1 cellular context compared by ENCODE assay signal in genomic region chr15:48800245-48800644, GRCh38.
TF ChIP-seq lines count a peak whose summit lies in the region.

No MANE protein-coding gene starts in this region.

TF ChIP-seq in K562, 482 proteins besides CTCF, POLR2A, EP300 and RAD21 (continued from another document):
- TF ChIP-seq USF1 (CRISPR knock-in tag; IDR thresholded peaks at IDR 0.05), result no peak
- TF ChIP-seq ZNF431 (CRISPR knock-in tag; IDR thresholded peaks at IDR 0.05), result no peak
- TF ChIP-seq MCM3 (IDR thresholded peaks at IDR 0.05), result no peak
- TF ChIP-seq RBM14 (IDR thresholded peaks at IDR 0.05; ENCODE audit: borderline replicate concordance, insufficient read depth, low read depth, low read length), result no peak
- no peak for TF ChIP-seq ZC3H8 (IDR thresholded peaks at IDR 0.05)
- TF ChIP-seq XRCC4 (IDR thresholded peaks at IDR 0.05; ENCODE audit: extremely low read depth, insufficient read depth, insufficient read length), result no peak
- TF ChIP-seq, protein P1, sequence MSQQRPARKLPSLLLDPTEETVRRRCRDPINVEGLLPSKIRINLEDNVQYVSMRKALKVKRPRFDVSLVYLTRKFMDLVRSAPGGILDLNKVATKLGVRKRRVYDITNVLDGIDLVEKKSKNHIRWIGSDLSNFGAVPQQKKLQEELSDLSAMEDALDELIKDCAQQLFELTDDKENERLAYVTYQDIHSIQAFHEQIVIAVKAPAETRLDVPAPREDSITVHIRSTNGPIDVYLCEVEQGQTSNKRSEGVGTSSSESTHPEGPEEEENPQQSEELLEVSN (IDR thresholded peaks at IDR 0.05; ENCODE audit: borderline replicate concordance in 1 of 2, extremely low read depth in 1 of 2, insufficient read depth in 1 of 2, insufficient read length in 1 of 2, low read depth in 1 of 2, low read length in 1 of 2, poor library complexity in 1 of 2, severe bottlenecking in 1 of 2), result no peak
